Comparison of ENCODE assay signal across 11 cellular contexts in genomic region chr2:145748927-145749326, GRCh38.
A peak's percentile ranks its signal among the peaks of the same experiment; 100 is the strongest.
DNase-seq lines count a peak whose midpoint lies in the region; ATAC-seq and TF ChIP-seq lines count a peak whose summit lies in the region.
"Had no signal": no experiment of that assay in that cellular context is flagged by ENCODE, and none has a peak within 500 bp of the region (broad histone marks: within the 10 kb centered on the region; RNA-seq: fewer than 3 reads in every experiment).

No MANE protein-coding gene starts in this region.

- H3K27ac ChIP-seq in prostate gland, result no peak overlapping the region
- H3K27ac ChIP-seq: heart right ventricle, vagina had no signal

- intact Hi-C loops in prostate gland (cut with DNase I), result no loop called here

- peak; percentile 60 to 80 for DNase-seq in erythroblast (lab: John Stamatoyannopoulos, UW)
- DNase-seq in prostate gland (ENCODE audit: low spot score), result no peak
- DNase-seq in SIG-M5 (lab: John Stamatoyannopoulos, UW), result no peak
- DNase-seq in occipital lobe (lab: John Stamatoyannopoulos, UW), result no peak
- DNase-seq: DMS153, heart right ventricle, retina had no signal

- ATAC-seq in GM19023 (IDR thresholded peaks at IDR 0.05; ENCODE audit: unreplicated experiment) (peak; percentile 34), GM21717 (IDR thresholded peaks at IDR 0.05; ENCODE audit: unreplicated experiment) (peak; percentile 51), HG03135 (IDR thresholded peaks at IDR 0.05; ENCODE audit: unreplicated experiment) (peak; percentile 54)
- ATAC-seq: heart right ventricle had no signal

- peaks cover 3% of the 10 kb centered on the region for H3K4me1 ChIP-seq in prostate gland (replicated peaks)

- no peak overlapping the region for H3K4me3 ChIP-seq in prostate gland
- H3K4me3 ChIP-seq: heart right ventricle, vagina had no signal

- H3K9me3 ChIP-seq in prostate gland, result no peaks in the 10 kb centered on the region
- H3K9me3 ChIP-seq: vagina had no signal

- WGBS in prostate gland, result 78% methylated on average over 2 of the region's 2 CpGs

- TF ChIP-seq POLR2A in erythroblast (IDR thresholded peaks at IDR 0.05; ENCODE audit: low read length), result no peak
- no peak for TF ChIP-seq POLR2A in prostate gland (IDR thresholded peaks at IDR 0.05)

- no peaks in the 10 kb centered on the region for H3K36me3 ChIP-seq in prostate gland
- H3K36me3 ChIP-seq: heart right ventricle, vagina had no signal

- no peaks in the 10 kb centered on the region for H3K27me3 ChIP-seq in prostate gland (replicated peaks; ENCODE audit: insufficient read depth)
- H3K27me3 ChIP-seq: heart right ventricle, vagina had no signal

- TF ChIP-seq CTCF in prostate gland (IDR thresholded peaks at IDR 0.05), result no peak

Comparison
In these comparisons a context has a peak if more than half of its experiments do, and no peak if none do; other contexts are left out.
1. DNase-seq: peak in erythroblast (2 of 2); none in prostate gland (single experiment), SIG-M5 (single experiment) and occipital lobe (single experiment).
2. Peak in every context shown above with its lines, with median percentiles within 50 percentile points of each other: ATAC-seq.